In the genomic region with DNA sequence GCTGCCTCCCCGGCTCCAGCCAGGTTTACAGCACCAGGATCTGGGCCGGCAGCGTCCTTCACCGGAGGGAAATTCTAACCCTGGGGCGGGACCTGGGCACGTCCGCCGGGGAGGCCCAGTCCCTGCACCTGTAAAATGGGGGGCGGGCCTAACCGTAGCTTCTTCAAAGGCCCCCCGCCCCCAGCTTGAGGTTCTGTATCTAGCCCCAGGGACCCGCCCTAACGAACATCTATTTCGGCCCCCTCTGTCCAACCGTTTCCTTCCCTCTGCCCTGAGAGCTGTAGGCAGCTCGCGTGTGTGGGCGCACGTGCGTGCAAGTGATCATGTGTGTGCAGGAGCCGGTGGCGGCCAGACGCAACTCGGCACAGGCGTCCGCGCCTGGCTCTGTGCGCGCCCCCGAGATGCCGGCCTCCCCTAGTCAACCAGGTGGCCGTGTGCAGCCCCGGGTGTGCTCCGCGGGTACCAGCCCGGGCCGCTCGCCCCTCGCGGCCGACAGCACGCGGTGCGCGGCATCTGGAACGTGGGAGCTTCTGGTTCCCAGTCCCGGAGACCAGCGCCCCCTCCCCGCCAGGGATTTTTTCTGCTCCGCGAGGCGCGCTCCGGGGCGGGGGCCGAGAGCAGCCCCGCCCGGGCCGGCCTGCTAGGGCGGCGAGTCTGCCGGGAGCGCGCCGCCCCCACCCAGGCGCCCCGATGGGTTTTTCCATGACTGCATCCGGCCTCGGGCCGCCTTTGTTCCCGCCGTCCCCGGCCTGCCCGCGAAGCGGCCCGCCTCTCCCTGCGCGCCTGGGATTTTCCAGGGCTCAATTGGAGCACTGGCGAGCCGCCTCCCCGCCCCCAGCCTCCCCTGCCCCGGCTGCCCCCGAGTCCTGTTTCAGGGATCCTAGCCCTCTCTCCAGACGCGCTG, we compare ENCODE assay signal across 1 cellular context.
TF ChIP-seq lines count a peak whose summit lies in the region.

No MANE protein-coding gene starts in this region.

TF ChIP-seq in HepG2, 621 proteins besides CTCF, POLR2A, EP300 and RAD21 (continued from another document and continues in another):
- TF ChIP-seq SYNCRIP (IDR thresholded peaks at IDR 0.05; ENCODE audit: insufficient read depth, low read depth, low read length) (no peak), ZSCAN29 (CRISPR knock-in tag; conservative IDR thresholded peaks at IDR 0.05) (0 out of 2 replicates have a peak, but pooled peaks have one; percentile 75), TCF12 (IDR thresholded peaks at IDR 0.05) (no peak), TCF12 (CRISPR knock-in tag; IDR thresholded peaks at IDR 0.05) (peak; percentile 84; the same call in 1 of the 2 replicates), HNRNPL (IDR thresholded peaks at IDR 0.05; ENCODE audit: low read depth, low read length) (0 out of 2 replicates have a peak, but pooled peaks have one; percentile 19), REXO4 (CRISPR knock-in tag; IDR thresholded peaks at IDR 0.05; ENCODE audit: borderline replicate concordance) (peak; percentile 68), SATB2 (CRISPR knock-in tag; IDR thresholded peaks at IDR 0.05) (no peak), ZSCAN12 (CRISPR knock-in tag; IDR thresholded peaks at IDR 0.05) (peak; percentile 97), ZNF292 (CRISPR knock-in tag; IDR thresholded peaks at IDR 0.05; ENCODE audit: borderline replicate concordance, low read depth) (0 out of 2 replicates have a peak, but pooled peaks have one; percentile 18), TFE3 (CRISPR knock-in tag; IDR thresholded peaks at IDR 0.05) (peak; percentile 72), PHF8 (CRISPR knock-in tag; IDR thresholded peaks at IDR 0.05) (peak; percentile 71), SSRP1 (CRISPR knock-in tag; IDR thresholded peaks at IDR 0.05) (no peak), ZNF143 (CRISPR knock-in tag; IDR thresholded peaks at IDR 0.05) (0 out of 2 replicates have a peak, but pooled peaks have one; percentile 4), STAT5B (CRISPR knock-in tag; IDR thresholded peaks at IDR 0.05) (peak; percentile 73; the same call in 1 of the 2 replicates), NR1H2 (CRISPR knock-in tag; IDR thresholded peaks at IDR 0.05; ENCODE audit: borderline replicate concordance, low read depth) (peak; percentile 89), ZNF362 (CRISPR knock-in tag; IDR thresholded peaks at IDR 0.05; ENCODE audit: borderline replicate concordance) (peak; percentile 90), BCL3 (CRISPR knock-in tag; IDR thresholded peaks at IDR 0.05) (peak; percentile 87; the same call in 1 of the 2 replicates), MAFG (CRISPR knock-in tag; IDR thresholded peaks at IDR 0.05) (no peak), ZNF318 (CRISPR knock-in tag; IDR thresholded peaks at IDR 0.05) (peak; percentile 25; the same call in 1 of the 2 replicates), ZNF891 (CRISPR knock-in tag; IDR thresholded peaks at IDR 0.05) (peak; percentile 88; the same call in 1 of the 2 replicates), ZNF589 (CRISPR knock-in tag; conservative IDR thresholded peaks at IDR 0.05) (peak; percentile 78; the same call in 1 of the 2 replicates), PHF21A (CRISPR knock-in tag; IDR thresholded peaks at IDR 0.05) (peak; percentile 87; the same call in 1 of the 2 replicates), KLF15 (CRISPR knock-in tag; IDR thresholded peaks at IDR 0.05; ENCODE audit: borderline replicate concordance) (peak; percentile 55; the same call in 1 of the 2 replicates), ZNF629 (CRISPR knock-in tag; conservative IDR thresholded peaks at IDR 0.05) (no peak), GABPA (IDR thresholded peaks at IDR 0.05; ENCODE audit: low read depth, low read length) (no peak), GABPA (CRISPR knock-in tag; IDR thresholded peaks at IDR 0.05; ENCODE audit: low read depth) (no peak)
- TF ChIP-seq, protein P1, sequence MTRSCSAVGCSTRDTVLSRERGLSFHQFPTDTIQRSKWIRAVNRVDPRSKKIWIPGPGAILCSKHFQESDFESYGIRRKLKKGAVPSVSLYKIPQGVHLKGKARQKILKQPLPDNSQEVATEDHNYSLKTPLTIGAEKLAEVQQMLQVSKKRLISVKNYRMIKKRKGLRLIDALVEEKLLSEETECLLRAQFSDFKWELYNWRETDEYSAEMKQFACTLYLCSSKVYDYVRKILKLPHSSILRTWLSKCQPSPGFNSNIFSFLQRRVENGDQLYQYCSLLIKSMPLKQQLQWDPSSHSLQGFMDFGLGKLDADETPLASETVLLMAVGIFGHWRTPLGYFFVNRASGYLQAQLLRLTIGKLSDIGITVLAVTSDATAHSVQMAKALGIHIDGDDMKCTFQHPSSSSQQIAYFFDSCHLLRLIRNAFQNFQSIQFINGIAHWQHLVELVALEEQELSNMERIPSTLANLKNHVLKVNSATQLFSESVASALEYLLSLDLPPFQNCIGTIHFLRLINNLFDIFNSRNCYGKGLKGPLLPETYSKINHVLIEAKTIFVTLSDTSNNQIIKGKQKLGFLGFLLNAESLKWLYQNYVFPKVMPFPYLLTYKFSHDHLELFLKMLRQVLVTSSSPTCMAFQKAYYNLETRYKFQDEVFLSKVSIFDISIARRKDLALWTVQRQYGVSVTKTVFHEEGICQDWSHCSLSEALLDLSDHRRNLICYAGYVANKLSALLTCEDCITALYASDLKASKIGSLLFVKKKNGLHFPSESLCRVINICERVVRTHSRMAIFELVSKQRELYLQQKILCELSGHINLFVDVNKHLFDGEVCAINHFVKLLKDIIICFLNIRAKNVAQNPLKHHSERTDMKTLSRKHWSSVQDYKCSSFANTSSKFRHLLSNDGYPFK (CRISPR knock-in tag; IDR thresholded peaks at IDR 0.05; ENCODE audit: borderline replicate concordance), result peak; percentile 69; the same call in 1 of the 2 replicates
- TF ChIP-seq, protein P2, sequence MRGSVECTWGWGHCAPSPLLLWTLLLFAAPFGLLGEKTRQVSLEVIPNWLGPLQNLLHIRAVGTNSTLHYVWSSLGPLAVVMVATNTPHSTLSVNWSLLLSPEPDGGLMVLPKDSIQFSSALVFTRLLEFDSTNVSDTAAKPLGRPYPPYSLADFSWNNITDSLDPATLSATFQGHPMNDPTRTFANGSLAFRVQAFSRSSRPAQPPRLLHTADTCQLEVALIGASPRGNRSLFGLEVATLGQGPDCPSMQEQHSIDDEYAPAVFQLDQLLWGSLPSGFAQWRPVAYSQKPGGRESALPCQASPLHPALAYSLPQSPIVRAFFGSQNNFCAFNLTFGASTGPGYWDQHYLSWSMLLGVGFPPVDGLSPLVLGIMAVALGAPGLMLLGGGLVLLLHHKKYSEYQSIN (CRISPR knock-in tag; IDR thresholded peaks at IDR 0.05; ENCODE audit: borderline replicate concordance), result no peak
- TF ChIP-seq, protein P3, sequence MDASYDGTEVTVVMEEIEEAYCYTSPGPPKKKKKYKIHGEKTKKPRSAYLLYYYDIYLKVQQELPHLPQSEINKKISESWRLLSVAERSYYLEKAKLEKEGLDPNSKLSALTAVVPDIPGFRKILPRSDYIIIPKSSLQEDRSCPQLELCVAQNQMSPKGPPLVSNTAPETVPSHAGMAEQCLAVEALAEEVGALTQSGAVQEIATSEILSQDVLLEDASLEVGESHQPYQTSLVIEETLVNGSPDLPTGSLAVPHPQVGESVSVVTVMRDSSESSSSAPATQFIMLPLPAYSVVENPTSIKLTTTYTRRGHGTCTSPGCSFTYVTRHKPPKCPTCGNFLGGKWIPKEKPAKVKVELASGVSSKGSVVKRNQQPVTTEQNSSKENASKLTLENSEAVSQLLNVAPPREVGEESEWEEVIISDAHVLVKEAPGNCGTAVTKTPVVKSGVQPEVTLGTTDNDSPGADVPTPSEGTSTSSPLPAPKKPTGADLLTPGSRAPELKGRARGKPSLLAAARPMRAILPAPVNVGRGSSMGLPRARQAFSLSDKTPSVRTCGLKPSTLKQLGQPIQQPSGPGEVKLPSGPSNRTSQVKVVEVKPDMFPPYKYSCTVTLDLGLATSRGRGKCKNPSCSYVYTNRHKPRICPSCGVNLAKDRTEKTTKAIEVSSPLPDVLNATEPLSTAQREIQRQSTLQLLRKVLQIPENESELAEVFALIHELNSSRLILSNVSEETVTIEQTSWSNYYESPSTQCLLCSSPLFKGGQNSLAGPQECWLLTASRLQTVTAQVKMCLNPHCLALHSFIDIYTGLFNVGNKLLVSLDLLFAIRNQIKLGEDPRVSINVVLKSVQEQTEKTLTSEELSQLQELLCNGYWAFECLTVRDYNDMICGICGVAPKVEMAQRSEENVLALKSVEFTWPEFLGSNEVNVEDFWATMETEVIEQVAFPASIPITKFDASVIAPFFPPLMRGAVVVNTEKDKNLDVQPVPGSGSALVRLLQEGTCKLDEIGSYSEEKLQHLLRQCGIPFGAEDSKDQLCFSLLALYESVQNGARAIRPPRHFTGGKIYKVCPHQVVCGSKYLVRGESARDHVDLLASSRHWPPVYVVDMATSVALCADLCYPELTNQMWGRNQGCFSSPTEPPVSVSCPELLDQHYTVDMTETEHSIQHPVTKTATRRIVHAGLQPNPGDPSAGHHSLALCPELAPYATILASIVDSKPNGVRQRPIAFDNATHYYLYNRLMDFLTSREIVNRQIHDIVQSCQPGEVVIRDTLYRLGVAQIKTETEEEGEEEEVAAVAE (CRISPR knock-in tag; IDR thresholded peaks at IDR 0.05; ENCODE audit: borderline replicate concordance), result no peak
